ENCODE assay signal across 12 cellular contexts in the genomic region with DNA sequence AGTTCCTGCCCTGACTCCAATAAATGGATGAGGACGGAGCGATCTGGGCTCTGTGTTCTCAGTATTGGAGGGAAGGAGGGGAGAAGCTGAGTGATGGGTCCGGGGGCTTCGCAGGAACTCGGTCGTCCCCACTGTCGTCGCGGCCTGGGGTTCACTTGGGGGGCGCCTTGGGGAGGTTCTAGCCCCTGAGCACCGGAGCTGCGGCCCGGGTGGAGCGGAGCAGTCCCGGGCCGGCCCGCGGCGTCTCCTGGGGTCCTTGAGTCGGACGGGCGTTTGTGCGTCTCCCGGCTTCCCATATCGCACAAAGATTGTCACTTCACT. TPM values are rescaled to one million over a fixed set of nuclear protein-coding genes. Genes with fewer than 3 reads are reported as not detected.
DNase-seq lines count a peak whose midpoint lies in the region; ATAC-seq and TF ChIP-seq lines count a peak whose summit lies in the region.
"Had no signal": no experiment of that assay in that cellular context is flagged by ENCODE, and none has a peak within 500 bp of the region (broad histone marks: within the 10 kb centered on the region; RNA-seq: fewer than 3 reads in every experiment).

No MANE protein-coding gene starts in this region.

- no peaks in the 10 kb centered on the region for H3F3A ChIP-seq in smooth muscle cell (ENCODE audit: low read depth)

- no peak overlapping the region for H3K27ac ChIP-seq in esophagus muscularis mucosa (replicated peaks in 1 of 4)
- no peak overlapping the region for H3K27ac ChIP-seq in smooth muscle cell (ENCODE audit: low read depth)
- no peak overlapping the region for H3K27ac ChIP-seq in left lung
- H3K27ac ChIP-seq: PC-9, spleen had no signal

- no peak for TF ChIP-seq EP300 in esophagus muscularis mucosa (IDR thresholded peaks at IDR 0.05)

- no peak overlapping the region for H2AFZ ChIP-seq in smooth muscle cell (ENCODE audit: low read depth)
- H2AFZ ChIP-seq: PC-9 had no signal

- H3K4me1 Mint-ChIP-seq in activated naive CD4-positive, alpha-beta T cell treated with anti-CD3 and anti-CD28 coated beads, Interleukin-2, amount 50 U/mL, for 24 hours: peaks cover 5% of the 10 kb centered on the region

- H3K36me3 ChIP-seq in esophagus muscularis mucosa (no peaks in the 10 kb centered on the region), smooth muscle cell (ENCODE audit: low read depth) (no peaks in the 10 kb centered on the region), left lung (no peaks in the 10 kb centered on the region)
- H3K36me3 ChIP-seq: spleen had no signal

- TF ChIP-seq POLR2A in esophagus muscularis mucosa (IDR thresholded peaks at IDR 0.05; ENCODE audit: low read depth): no peak

- no peaks in the 10 kb centered on the region for H3K79me2 ChIP-seq in smooth muscle cell (ENCODE audit: low read depth)

- no peaks in the 10 kb centered on the region for H3K9me3 ChIP-seq in esophagus muscularis mucosa
- no peaks in the 10 kb centered on the region for H3K9me3 ChIP-seq in smooth muscle cell (replicated peaks; ENCODE audit: low read depth)
- no peaks in the 10 kb centered on the region for H3K9me3 ChIP-seq in left lung
- H3K9me3 ChIP-seq: spleen had no signal

- peak overlapping the region; percentile 78 for H3K4me2 ChIP-seq in smooth muscle cell
- H3K4me2 ChIP-seq: PC-9 had no signal

- H4K20me1 ChIP-seq in smooth muscle cell (ENCODE audit: low read depth): no peaks in the 10 kb centered on the region

- H3K4me3 ChIP-seq in esophagus muscularis mucosa (peak overlapping the region in 3 of 4 donors; percentile 17 to 30 (median 25)), smooth muscle cell (peak overlapping the region; percentile 8), left lung (no peak overlapping the region)
- H3K4me3 ChIP-seq: PC-9 had no signal

- peaks cover 19% of the 10 kb centered on the region for H3K27me3 Mint-ChIP-seq in activated naive CD4-positive, alpha-beta T cell treated with anti-CD3 and anti-CD28 coated beads, Interleukin-2, amount 50 U/mL, for 24 hours

- H3K27ac Mint-ChIP-seq in activated naive CD4-positive, alpha-beta T cell treated with anti-CD3 and anti-CD28 coated beads, Interleukin-2, amount 50 U/mL, for 24 hours: no peak overlapping the region
- H3K27ac Mint-ChIP-seq: HFFc6 had no signal

- H3K27me3 ChIP-seq in esophagus muscularis mucosa (peaks cover 10 to 89% (median 43%) of the 10 kb centered on the region in 4 donors), smooth muscle cell (ENCODE audit: low read depth) (peaks cover 65% of the 10 kb centered on the region), left lung (peaks cover 36 to 78% of the 10 kb centered on the region in 2 donors)

- intact Hi-C loops in esophagus muscularis mucosa (cut with DNase I): no loop called here
- intact Hi-C loops in left lung (cut with DNase I): no loop called here

- no CpG with 5 or more reads among the region's 25 CpGs for WGBS in esophagus muscularis mucosa
- WGBS in smooth muscle cell (ENCODE audit: low lambda C conversion rate): 9% methylated on average over 25 of the region's 25 CpGs

- DNase-seq in activated naive CD4-positive, alpha-beta T cell (lab: John Stamatoyannopoulos, UW): no peak
- no peak for DNase-seq in esophagus muscularis mucosa (ENCODE audit: extremely low spot score)
- no peak for DNase-seq in smooth muscle cell (lab: John Stamatoyannopoulos, UW; ENCODE audit: unreplicated experiment)
- DNase-seq in left lung: no peak
- DNase-seq: activated CD4-positive, alpha-beta T cell treated with anti-CD3 and anti-CD28 coated beads, Interleukin-2, amount 50 U/mL, for 4 hours; HFFc6; PC-9; spleen; trophoblast cell had no signal

- H3K9me3 Mint-ChIP-seq in activated naive CD4-positive, alpha-beta T cell treated with anti-CD3 and anti-CD28 coated beads, Interleukin-2, amount 50 U/mL, for 24 hours: no peaks in the 10 kb centered on the region
- H3K9me3 Mint-ChIP-seq: HFFc6 had no signal

- TF ChIP-seq CTCF in esophagus muscularis mucosa (IDR thresholded peaks at IDR 0.05) (no peak), smooth muscle cell (IDR thresholded peaks at IDR 0.05; ENCODE audit: borderline replicate concordance, insufficient read depth, poor library complexity, severe bottlenecking) (no peak), left lung (IDR thresholded peaks at IDR 0.05) (no peak)

- peak overlapping the region; percentile 39 for H3K4me3 Mint-ChIP-seq in activated naive CD4-positive, alpha-beta T cell treated with anti-CD3 and anti-CD28 coated beads, Interleukin-2, amount 50 U/mL, for 24 hours
- H3K4me3 Mint-ChIP-seq: HFFc6 had no signal

- no peak for ATAC-seq in left lung
- no peak for ATAC-seq in HG03342 (IDR thresholded peaks at IDR 0.05; ENCODE audit: unreplicated experiment)

- peaks cover 19 to 21% (median 20%) of the 10 kb centered on the region in 4 donors for H3K4me1 ChIP-seq in esophagus muscularis mucosa
- peaks cover 5% of the 10 kb centered on the region for H3K4me1 ChIP-seq in smooth muscle cell (ENCODE audit: low read depth)
- H3K4me1 ChIP-seq in left lung: peaks cover 10 to 21% of the 10 kb centered on the region in 2 donors

- H3K36me3 Mint-ChIP-seq in activated naive CD4-positive, alpha-beta T cell treated with anti-CD3 and anti-CD28 coated beads, Interleukin-2, amount 50 U/mL, for 24 hours: no peaks in the 10 kb centered on the region

- no peak overlapping the region for H3K9ac ChIP-seq in smooth muscle cell (ENCODE audit: low read depth)

RNA-seq across cellular contexts. Expression of a gene that starts 0.6 kb away (rescaled TPM):
- total RNA-seq in esophagus muscularis mucosa: 1 to 10 TPM in 1 of 4 donors, not detected in 3; 3.8 TPM
- not detected in 2 replicates for total RNA-seq in smooth muscle cell
- 0.40 TPM in 1 of 2 replicates, not detected in the other for polyA plus RNA-seq in smooth muscle cell
- not detected for total RNA-seq in left lung
- total RNA-seq: bronchial epithelial cell, HFFc6, PC-9 had no signal

RNA-seq across cellular contexts. Expression of a gene that starts 7.5 kb away (rescaled TPM):
- total RNA-seq in esophagus muscularis mucosa: 1,000 to 10,000 TPM in 1 of 4 donors, 100 to 1,000 TPM in 1, 10 to 100 TPM in 1, 1 to 10 TPM in 1; 1.7 to 1,686 (median 156) TPM
- total RNA-seq in smooth muscle cell: not detected in 2 replicates
- polyA plus RNA-seq in smooth muscle cell: not detected in 2 replicates
- total RNA-seq in left lung: 100 to 1,000 TPM; 142 to 149 TPM
- total RNA-seq: bronchial epithelial cell, HFFc6, PC-9 had no signal

RNA-seq across cellular contexts. Expression of a gene that starts 11.3 kb away (rescaled TPM):
- 100 to 1,000 TPM in 1 of 4 donors, 10 to 100 TPM in 2, not detected in 1; 72.4 to 906 (median 98.6) TPM for total RNA-seq in esophagus muscularis mucosa
- total RNA-seq in smooth muscle cell: not detected in 2 replicates
- polyA plus RNA-seq in smooth muscle cell: not detected in 2 replicates
- total RNA-seq in left lung: 100 to 1,000 TPM; 159 to 211 TPM
- total RNA-seq: bronchial epithelial cell, HFFc6, PC-9 had no signal

RNA-seq across cellular contexts. Expression of a gene that starts 12.7 kb away (rescaled TPM):
- not detected for total RNA-seq in esophagus muscularis mucosa
- total RNA-seq in smooth muscle cell: not detected in 2 replicates
- not detected in 2 replicates for polyA plus RNA-seq in smooth muscle cell
- not detected for total RNA-seq in left lung
- total RNA-seq: bronchial epithelial cell, HFFc6, PC-9 had no signal

RNA-seq across cellular contexts. Expression of a gene that starts 15.1 kb away (rescaled TPM):
- total RNA-seq in esophagus muscularis mucosa (1 to 10 TPM in 1 of 4 donors, not detected in 3; 1.2 TPM), smooth muscle cell (not detected in 2 replicates), left lung (not detected)
- polyA plus RNA-seq in smooth muscle cell: not detected in 2 replicates
- total RNA-seq: bronchial epithelial cell, PC-9 had no signal

Comparison
In these comparisons a context has a peak if more than half of its experiments do, and no peak if none do; other contexts are left out.
1. H3K4me3 ChIP-seq: peak in esophagus muscularis mucosa (3 of 4) and smooth muscle cell (single experiment); none in left lung (0 of 2).